In genomic region chr7:32474008-32474407, GRCh38 we compare ENCODE assay signal across 7 cellular contexts.
"Had no signal": no experiment of that assay in that cellular context is flagged by ENCODE, and none has a peak within 500 bp of the region (broad histone marks: within the 10 kb centered on the region; RNA-seq: fewer than 3 reads in every experiment).

No MANE protein-coding gene starts in this region.

- FAIRE-seq: H1, H54, HTR-8/SVneo had no signal

- H2AFZ ChIP-seq: GM23338 had no signal

- ATAC-seq: GM23338 had no signal

- H3K4me2 ChIP-seq: GM23338 had no signal

- DNase-seq: H9, HCEC 1CT, IMR-90 had no signal

- H3K4me3 ChIP-seq: GM23338 had no signal
